In genomic region chr9:121622842-121623203, GRCh38 we compare ENCODE assay signal across 24 cellular contexts. TPM values are rescaled to one million over a fixed set of nuclear protein-coding genes. Genes with fewer than 3 reads are reported as not detected.
A peak's percentile ranks its signal among the peaks of the same experiment; 100 is the strongest.
DNase-seq lines count a peak whose midpoint lies in the region; ATAC-seq and TF ChIP-seq lines count a peak whose summit lies in the region.
"Had no signal": no experiment of that assay in that cellular context is flagged by ENCODE, and none has a peak within 500 bp of the region (broad histone marks: within the 10 kb centered on the region; RNA-seq: fewer than 3 reads in every experiment).

No MANE protein-coding gene starts in this region.

- H3K4me3 ChIP-seq in heart right ventricle, result no peak overlapping the region
- H3K4me3 ChIP-seq in heart left ventricle, result no peak overlapping the region
- no peak overlapping the region for H3K4me3 ChIP-seq in vagina

- intact Hi-C loops in heart right ventricle (cut with DNase I) (loop anchor here in 1 of 10 donors (5.0 kb wide), 1 partner anchor 71 kb away; no protein-coding TSS in a partner anchor), heart left ventricle (cut with DNase I) (loop anchor here in 3 of 10 donors (5.0 kb wide), 3 partner anchors 56 to 76 kb away; no protein-coding TSS in a partner anchor), vagina (cut with DNase I) (no loop called here)

- no peak for ATAC-seq in heart right ventricle
- no peak for ATAC-seq in heart left ventricle
- ATAC-seq: WTC11 had no signal

- CTCF ChIA-PET in activated CD4-positive, alpha-beta T cell treated with anti-CD3 and anti-CD28 coated beads, Interleukin-2, amount 10 ng/mL, durations not matched to agents 7 days and 5 days (lab: Charles Lee), result no interaction called here

- TF ChIP-seq POLR2A in heart left ventricle (IDR thresholded peaks at IDR 0.05) (no peak), vagina (IDR thresholded peaks at IDR 0.05) (no peak)

- no peaks in the 10 kb centered on the region for H3K36me3 Mint-ChIP-seq in nephron progenitor cell (ENCODE audit: low read depth)
- no peaks in the 10 kb centered on the region for H3K36me3 Mint-ChIP-seq in activated CD4-positive, alpha-beta T cell treated with anti-CD3 and anti-CD28 coated beads, Interleukin-2, amount 10 ng/mL, durations not matched to agents 7 days and 5 days (ENCODE audit: low read depth)
- H3K36me3 Mint-ChIP-seq: activated naive CD4-positive, alpha-beta T cell treated with anti-CD3 and anti-CD28 coated beads, Interleukin-2, amount 10 ng/mL, durations not matched to agents 7 days and 5 days; CD4-positive, alpha-beta memory T cell; WTC11 had no signal

- DNase-seq in heart right ventricle (no peak), heart left ventricle (no peak), amniotic epithelial cell (ENCODE audit: low read depth) (peak; percentile 53), nephron progenitor cell (no peak), vagina (ENCODE audit: extremely low spot score in 2 of 2) (no peak), D341Med (ENCODE audit: low spot score) (no peak), HuH-7 (ENCODE audit: low spot score) (no peak)
- no peak for DNase-seq in activated CD4-positive, alpha-beta T cell treated with anti-CD3 and anti-CD28 coated beads, Interleukin-2, amount 10 ng/mL, durations not matched to agents 7 days and 5 days
- DNase-seq: ACHN; activated CD4-positive, alpha-beta memory T cell treated with anti-CD3 and anti-CD28 coated beads, Interleukin-2, amount 10 ng/mL, durations not matched to agents 7 days and 5 days; activated naive CD4-positive, alpha-beta T cell treated with anti-CD3 and anti-CD28 coated beads, Interleukin-2, amount 10 ng/mL, durations not matched to agents 7 days and 5 days; activated T-cell treated with anti-CD3 and anti-CD28 coated beads, Interleukin-2, amount 50 U/mL, for 1 hour; CD4-positive, alpha-beta memory T cell; mammary epithelial cell; NCI-H1105; NCI-H2107; NCI-H524; Right ventricle myocardium superior; small intestine; stimulated activated CD4-positive, alpha-beta T cell treated with anti-CD3 and anti-CD28 coated beads, Interleukin-4, amount 100 ng/mL, for 1 hour had no signal

- H3K9me3 Mint-ChIP-seq in nephron progenitor cell, result no peaks in the 10 kb centered on the region
- H3K9me3 Mint-ChIP-seq in activated CD4-positive, alpha-beta T cell treated with anti-CD3 and anti-CD28 coated beads, Interleukin-2, amount 10 ng/mL, durations not matched to agents 7 days and 5 days, result no peaks in the 10 kb centered on the region
- H3K9me3 Mint-ChIP-seq: activated CD4-positive, alpha-beta memory T cell treated with anti-CD3 and anti-CD28 coated beads, Interleukin-2, amount 10 ng/mL, durations not matched to agents 7 days and 5 days; activated naive CD4-positive, alpha-beta T cell treated with anti-CD3 and anti-CD28 coated beads, Interleukin-2, amount 10 ng/mL, durations not matched to agents 7 days and 5 days; CD4-positive, alpha-beta memory T cell; T-helper 1 cell treated with Interleukin-12 subunit alpha and Interleukin-12 subunit beta and Interleukin-4 antibody, amounts not matched to agents 30 μg/mL and 1 μg/mL, for 36 hours; WTC11 had no signal

- H3K9me3 ChIP-seq in heart right ventricle, result no peaks in the 10 kb centered on the region
- no peaks in the 10 kb centered on the region for H3K9me3 ChIP-seq in heart left ventricle
- H3K9me3 ChIP-seq in vagina, result no peaks in the 10 kb centered on the region

- peaks cover 7% of the 10 kb centered on the region for H3K27me3 Mint-ChIP-seq in nephron progenitor cell (ENCODE audit: low read depth, poor library complexity)
- no peaks in the 10 kb centered on the region for H3K27me3 Mint-ChIP-seq in activated CD4-positive, alpha-beta T cell treated with anti-CD3 and anti-CD28 coated beads, Interleukin-2, amount 10 ng/mL, durations not matched to agents 7 days and 5 days

- WGBS in heart right ventricle, 2 donors, result 92 to 97% methylated on average over 6 of the region's 6 CpGs
- WGBS in heart left ventricle, 4 donors, result 91 to 97% (median 93%) methylated on average over 5 to 6 of the region's 6 CpGs

- H3K36me3 ChIP-seq in heart right ventricle, result peaks cover 0 to 4% (median 0%) of the 10 kb centered on the region in 9 donors
- H3K36me3 ChIP-seq in heart left ventricle, result no peaks in the 10 kb centered on the region
- no peaks in the 10 kb centered on the region for H3K36me3 ChIP-seq in vagina

- H3K27me3 ChIP-seq in heart right ventricle (no peaks in the 10 kb centered on the region), heart left ventricle (no peaks in the 10 kb centered on the region), vagina (no peaks in the 10 kb centered on the region)

- POLR2A ChIA-PET in activated CD4-positive, alpha-beta T cell treated with anti-CD3 and anti-CD28 coated beads, Interleukin-2, amount 10 ng/mL, durations not matched to agents 7 days and 5 days (lab: Charles Lee), result no interaction called here

- peak overlapping the region; percentile 90 for H3K27ac Mint-ChIP-seq in nephron progenitor cell
- no peak overlapping the region for H3K27ac Mint-ChIP-seq in activated CD4-positive, alpha-beta T cell treated with anti-CD3 and anti-CD28 coated beads, Interleukin-2, amount 10 ng/mL, durations not matched to agents 7 days and 5 days
- H3K27ac Mint-ChIP-seq: activated CD4-positive, alpha-beta memory T cell treated with anti-CD3 and anti-CD28 coated beads, Interleukin-2, amount 10 ng/mL, durations not matched to agents 7 days and 5 days; activated naive CD4-positive, alpha-beta T cell treated with anti-CD3 and anti-CD28 coated beads, Interleukin-2, amount 10 ng/mL, durations not matched to agents 7 days and 5 days; CD4-positive, alpha-beta memory T cell; T-helper 1 cell treated with Interleukin-12 subunit alpha and Interleukin-12 subunit beta and Interleukin-4 antibody, amounts not matched to agents 30 μg/mL and 1 μg/mL, for 36 hours; WTC11 had no signal

- H3K4me1 ChIP-seq in heart right ventricle (peaks cover 4 to 71% (median 52%) of the 10 kb centered on the region in 9 donors), heart left ventricle (peaks cover 0 to 66% (median 40%) of the 10 kb centered on the region in 12 donors), vagina (no peaks in the 10 kb centered on the region)
- H3K4me1 ChIP-seq: parathyroid adenoma had no signal

- H3K4me1 Mint-ChIP-seq in nephron progenitor cell, result peaks cover 44% of the 10 kb centered on the region
- peaks cover 4% of the 10 kb centered on the region for H3K4me1 Mint-ChIP-seq in activated CD4-positive, alpha-beta T cell treated with anti-CD3 and anti-CD28 coated beads, Interleukin-2, amount 10 ng/mL, durations not matched to agents 7 days and 5 days
- H3K4me1 Mint-ChIP-seq: activated CD4-positive, alpha-beta memory T cell treated with anti-CD3 and anti-CD28 coated beads, Interleukin-2, amount 10 ng/mL, durations not matched to agents 7 days and 5 days; CD4-positive, alpha-beta memory T cell had no signal

- no peak overlapping the region for H3K4me3 Mint-ChIP-seq in nephron progenitor cell
- H3K4me3 Mint-ChIP-seq in activated CD4-positive, alpha-beta T cell treated with anti-CD3 and anti-CD28 coated beads, Interleukin-2, amount 10 ng/mL, durations not matched to agents 7 days and 5 days, result no peak overlapping the region
- H3K4me3 Mint-ChIP-seq: activated CD4-positive, alpha-beta memory T cell treated with anti-CD3 and anti-CD28 coated beads, Interleukin-2, amount 10 ng/mL, durations not matched to agents 7 days and 5 days; activated naive CD4-positive, alpha-beta T cell treated with anti-CD3 and anti-CD28 coated beads, Interleukin-2, amount 10 ng/mL, durations not matched to agents 7 days and 5 days; CD4-positive, alpha-beta memory T cell; T-helper 1 cell treated with Interleukin-12 subunit alpha and Interleukin-12 subunit beta and Interleukin-4 antibody, amounts not matched to agents 30 μg/mL and 1 μg/mL, for 36 hours; WTC11 had no signal

- H3K27ac ChIP-seq in heart right ventricle (peak overlapping the region in 6 of 10 donors; percentile 6 to 89 (median 29)), heart left ventricle (peak overlapping the region in 3 of 12 donors; percentile 18 to 38 (median 20)), vagina (peak overlapping the region; percentile 36)
- H3K27ac ChIP-seq: KMS-11, parathyroid adenoma had no signal

- TF ChIP-seq CTCF in heart right ventricle (IDR thresholded peaks at IDR 0.05), result no peak
- TF ChIP-seq CTCF in heart left ventricle (IDR thresholded peaks at IDR 0.05), result no peak
- no peak for TF ChIP-seq CTCF in nephron progenitor cell (IDR thresholded peaks at IDR 0.05)
- TF ChIP-seq CTCF in vagina (IDR thresholded peaks at IDR 0.05), result no peak

RNA-seq across cellular contexts. Expression of gene DAB2IP, which starts 28.6 kb away (rescaled TPM):
- 10 to 100 TPM; 48.1 to 71.1 (median 56.5) TPM for total RNA-seq in heart right ventricle
- polyA plus RNA-seq in heart right ventricle, result 10 to 100 TPM; 18.1 to 36.5 TPM
- total RNA-seq in heart left ventricle, result 100 to 1,000 TPM in 1 of 9 donors, 10 to 100 TPM in 8; 45.0 to 103 (median 54.2) TPM
- 10 to 100 TPM; 30.9 to 40.4 TPM for polyA plus RNA-seq in heart left ventricle
- total RNA-seq in vagina, result 38.8 TPM
- total RNA-seq in activated CD4-positive, alpha-beta T cell treated with anti-CD3 and anti-CD28 coated beads, Interleukin-2, amount 10 ng/mL, durations not matched to agents 7 days and 5 days, result not detected
- total RNA-seq: activated CD4-positive, alpha-beta memory T cell treated with anti-CD3 and anti-CD28 coated beads, Interleukin-2, amount 10 ng/mL, durations not matched to agents 7 days and 5 days; CD4-positive, alpha-beta memory T cell had no signal
- polyA plus RNA-seq: CD4-positive, alpha-beta memory T cell had no signal

Comparison
In these comparisons a context has a peak if more than half of its experiments do, and no peak if none do; other contexts are left out.
1. RNA of gene DAB2IP, which starts 28.6 kb away (total RNA-seq): 48.1 to 71.1 TPM in heart right ventricle, 45.0 to 103 TPM in heart left ventricle and 38.8 TPM in vagina (single experiment); not detected in activated CD4-positive, alpha-beta T cell treated with anti-CD3 and anti-CD28 coated beads, Interleukin-2, amount 10 ng/mL, durations not matched to agents 7 days and 5 days; every median in the first group is over 10 times any median in the second.